8 cellular contexts compared by ENCODE assay signal in genomic region chr15:82047493-82048446, GRCh38. TPM values are rescaled to one million over a fixed set of nuclear protein-coding genes. Genes with fewer than 3 reads are reported as not detected.
A peak's percentile ranks its signal among the peaks of the same experiment; 100 is the strongest.
DNase-seq lines count a peak whose midpoint lies in the region; ATAC-seq, FAIRE-seq and TF ChIP-seq lines count a peak whose summit lies in the region.

No MANE protein-coding gene starts in this region.

- H2AK5ac ChIP-seq in H1 (ENCODE audit: low read depth, low read length): no peak overlapping the region

- H3K4me3 ChIP-seq in OCI-LY1 (ENCODE audit: low read depth, low read length, poor library complexity, severe bottlenecking): peak overlapping the region; percentile 73
- H3K4me3 ChIP-seq in H1 (ENCODE audit: extremely low read depth in 1 of 4, insufficient read depth in 2 of 4, low read depth in 3 of 4, low read length in 4 of 4): peak overlapping the region; percentile 39 to 98 (median 64)
- H3K4me3 ChIP-seq in muscle layer of colon (ENCODE audit: low read depth in 1 of 2, low read length in 2 of 2): peak overlapping the region; percentile 52 to 68

- H3K56ac ChIP-seq in H1 (replicated peaks; ENCODE audit: insufficient read length, low read depth, low read length): peak overlapping the region; percentile 42

- peak overlapping the region; percentile 95 for H3K18ac ChIP-seq in H1 (ENCODE audit: extremely low read depth, low read length)

- no peak for TF ChIP-seq EP300 in H1 (IDR thresholded peaks at IDR 0.05; ENCODE audit: borderline replicate concordance in 1 of 2, low read depth in 2 of 2, low read length in 2 of 2)

- no peak for FAIRE-seq in H1 (lab: Jason Lieb, UNC)

- no peak overlapping the region for H2BK120ac ChIP-seq in H1 (replicated peaks; ENCODE audit: low read depth, low read length)

- no peak overlapping the region for H3K14ac ChIP-seq in H1 (ENCODE audit: insufficient read length)

- peak overlapping the region; percentile 95; the same call in 1 of the 2 replicates for H4K8ac ChIP-seq in H1 (ENCODE audit: extremely low read depth, insufficient read depth, low read length)

- no peaks in the 10 kb centered on the region for H4K20me1 ChIP-seq in OCI-LY1 (ENCODE audit: insufficient read depth, low read length)
- peaks cover 0 to 6% of the 10 kb centered on the region in 2 experiments for H4K20me1 ChIP-seq in H1 (replicated peaks in 1 of 2; ENCODE audit: control insufficient read depth in 1 of 2, insufficient read depth in 2 of 2, low read length in 2 of 2)

- no peak for TF ChIP-seq RAD21 in H1 (IDR thresholded peaks at IDR 0.05 in 1 of 2, conservative IDR thresholded peaks at IDR 0.05 in 1 of 2; ENCODE audit: low read depth in 2 of 2, low read length in 2 of 2)

- H3K27me3 ChIP-seq in OCI-LY1 (ENCODE audit: insufficient read depth, low read length) (no peaks in the 10 kb centered on the region), H1 (replicated peaks in 1 of 4; ENCODE audit: control insufficient read depth in 3 of 4, extremely low read depth in 1 of 4, insufficient read depth in 3 of 4, low read length in 3 of 4) (peaks cover 0 to 12% (median 2%) of the 10 kb centered on the region in 4 experiments; a peak in 4 of 7 replicates), muscle layer of colon (ENCODE audit: control insufficient read depth in 1 of 2, insufficient read depth in 2 of 2, low read length in 2 of 2) (no peaks in the 10 kb centered on the region)

- H2AFZ ChIP-seq in OCI-LY1 (ENCODE audit: low read length) (peak overlapping the region; percentile 93; the same call in 1 of the 2 replicates), H1 (ENCODE audit: low read length) (peak overlapping the region; percentile 20; the same call in 1 of the 2 replicates)

- H3K79me2 ChIP-seq in OCI-LY1 (ENCODE audit: insufficient read depth, low read length) (no peaks in the 10 kb centered on the region), H1 (ENCODE audit: control insufficient read depth in 1 of 2, insufficient read depth in 2 of 2, low read length in 2 of 2) (no peaks in the 10 kb centered on the region; a peak in 1 of 4 replicates)

- peaks cover 11% of the 10 kb centered on the region; the same call in 1 of the 2 replicates for H3K36me3 ChIP-seq in OCI-LY1 (ENCODE audit: insufficient read depth, low read length)
- no peaks in the 10 kb centered on the region; a peak in 2 of 8 replicates for H3K36me3 ChIP-seq in H1 (ENCODE audit: control insufficient read depth in 2 of 4, insufficient read depth in 4 of 4, low read length in 3 of 4)
- H3K36me3 ChIP-seq in muscle layer of colon (ENCODE audit: insufficient read depth, low read length): no peaks in the 10 kb centered on the region

- H3K4me1 Mint-ChIP-seq in activated T-cell treated with anti-CD3 and anti-CD28 coated beads, Interleukin-2, amount 50 U/mL, for 24 hours (ENCODE audit: low read depth): peaks cover 20% of the 10 kb centered on the region

- peak overlapping the region; percentile 66; the same call in 1 of the 2 replicates for H2BK5ac ChIP-seq in H1 (ENCODE audit: low read depth, low read length)

- POLR2A ChIA-PET in H1 (lab: Charles Lee; ENCODE audit: partially characterized antibody): interaction anchor here (1.2 to 3.6 kb wide), 6 partner anchors 10 to 27 kb away, joined by 3 to 19 read pairs (median 4); no protein-coding TSS in a partner anchor

- peaks cover 53% of the 10 kb centered on the region for H3K27me3 Mint-ChIP-seq in activated T-cell treated with anti-CD3 and anti-CD28 coated beads, Interleukin-2, amount 50 U/mL, for 24 hours

- TF ChIP-seq POLR2A in H1 (IDR thresholded peaks at IDR 0.05; ENCODE audit: control extremely low read depth in 1 of 2, low read depth in 2 of 2, low read length in 2 of 2): no peak; a peak in 1 of 3 replicates

- peaks cover 14% of the 10 kb centered on the region for H3K4me1 ChIP-seq in OCI-LY1 (ENCODE audit: insufficient read depth, low read length, severe bottlenecking)
- peaks cover 6 to 17% (median 6%) of the 10 kb centered on the region in 4 experiments for H3K4me1 ChIP-seq in H1 (replicated peaks in 1 of 4; ENCODE audit: control insufficient read depth in 3 of 4, insufficient read depth in 4 of 4, low read length in 3 of 4)
- H3K4me1 ChIP-seq in muscle layer of colon (ENCODE audit: insufficient read depth, low read length): peaks cover 6% of the 10 kb centered on the region

- no peaks in the 10 kb centered on the region for H3K79me1 ChIP-seq in H1 (ENCODE audit: low read depth, low read length)

- H3K23ac ChIP-seq in H1 (ENCODE audit: insufficient read length): no peak overlapping the region

- H3K4me2 ChIP-seq in OCI-LY1 (ENCODE audit: low read length) (peak overlapping the region; percentile 92), H1 (ENCODE audit: insufficient read depth in 1 of 2, low read depth in 2 of 2, low read length in 2 of 2) (peak overlapping the region; percentile 64 to 78)

- H3K9me2 ChIP-seq in OCI-LY1 (ENCODE audit: low read depth, low read length): no peaks in the 10 kb centered on the region

- CTCF ChIA-PET in H1 (lab: Charles Lee; ENCODE audit: partially characterized antibody): interaction anchor here (0.6 to 3.1 kb wide), 10 partner anchors 9 to 1110 kb away, joined by 3 to 18 read pairs (median 3); no protein-coding TSS in a partner anchor

- peak overlapping the region; percentile 67 for H3K4me3 Mint-ChIP-seq in activated T-cell treated with anti-CD3 and anti-CD28 coated beads, Interleukin-2, amount 50 U/mL, for 24 hours

- peak overlapping the region; percentile 17 for H4K5ac ChIP-seq in H1 (ENCODE audit: insufficient read length, low read depth, low read length)

- no peak overlapping the region for H2BK20ac ChIP-seq in H1 (ENCODE audit: low read length)

- peak overlapping the region; percentile 79 for H4K91ac ChIP-seq in H1 (replicated peaks; ENCODE audit: insufficient read length, low read length)

- ATAC-seq in HG02588 (IDR thresholded peaks at IDR 0.05; ENCODE audit: unreplicated experiment): no peak

- peak overlapping the region; percentile 39; the same call in 1 of the 2 replicates for H2BK12ac ChIP-seq in H1 (ENCODE audit: low read depth, low read length)

- no peaks in the 10 kb centered on the region for H3K9me3 Mint-ChIP-seq in activated T-cell treated with anti-CD3 and anti-CD28 coated beads, Interleukin-2, amount 50 U/mL, for 24 hours

- no peak for DNase-seq in activated T-cell treated with anti-CD3 and anti-CD28 coated beads, Interleukin-2, amount 50 U/mL, for 24 hours
- no peak for DNase-seq in activated T-cell treated with anti-CD3 and anti-CD28 coated beads for 4 hours
- no peak for DNase-seq in H1 (ENCODE audit: low read depth in 1 of 2, low spot score in 2 of 2)
- no peak for DNase-seq in COLO668 (lab: John Stamatoyannopoulos, UW; ENCODE audit: unreplicated experiment)
- DNase-seq in OCI-M2 (lab: John Stamatoyannopoulos, UW; ENCODE audit: unreplicated experiment): no peak

- WGBS in H1 (ENCODE audit: extremely low coverage in 1 of 2, insufficient coverage in 1 of 2, insufficient read length in 1 of 2, insufficient replicate concordance in 2 of 2, low coverage in 1 of 2, low lambda C conversion rate in 2 of 2, missing lambda C conversion rate in 1 of 2), 2 experiments: 18% methylated on average over 43 of the region's 50 CpGs; no CpG with 5 or more reads in 1 of the 2 experiments

- no peaks in the 10 kb centered on the region for H3F3A ChIP-seq in OCI-LY1 (ENCODE audit: insufficient read depth, low read length)

- peaks cover 33% of the 10 kb centered on the region; the same call in 1 of the 2 replicates for H3K23me2 ChIP-seq in H1 (ENCODE audit: low read depth, low read length)

- no peak overlapping the region for H3K27ac Mint-ChIP-seq in activated T-cell treated with anti-CD3 and anti-CD28 coated beads, Interleukin-2, amount 50 U/mL, for 24 hours

- peak overlapping the region; percentile 77 for H3K9ac ChIP-seq in OCI-LY1 (ENCODE audit: low read length)
- H3K9ac ChIP-seq in H1 (replicated peaks in 1 of 4; ENCODE audit: extremely low read depth in 1 of 4, low read depth in 3 of 4, low read length in 3 of 4): peak overlapping the region; percentile 39 to 80 (median 72)
- H3K9ac ChIP-seq in muscle layer of colon (ENCODE audit: low read length): no peak overlapping the region

- no peak overlapping the region for H2BK15ac ChIP-seq in H1 (ENCODE audit: low read length)

- H3K27ac ChIP-seq in OCI-LY1 (ENCODE audit: low read depth, low read length, poor library complexity, severe bottlenecking) (no peak overlapping the region), H1 (ENCODE audit: low read depth, low read length) (no peak overlapping the region), muscle layer of colon (ENCODE audit: low read depth, low read length) (no peak overlapping the region)

- TF ChIP-seq CTCF in OCI-LY1 (IDR thresholded peaks at IDR 0.05; ENCODE audit: low read length) (no peak), H1 (IDR thresholded peaks at IDR 0.05; ENCODE audit: control extremely low read depth in 1 of 3, insufficient read depth in 1 of 3, low read depth in 1 of 3, low read length in 3 of 3) (no peak)

- H3K9me3 ChIP-seq in OCI-LY1 (ENCODE audit: low read length) (no peaks in the 10 kb centered on the region), H1 (ENCODE audit: insufficient read depth in 2 of 2, low read depth in 1 of 2, low read length in 1 of 2) (no peaks in the 10 kb centered on the region), muscle layer of colon (ENCODE audit: low read length) (no peaks in the 10 kb centered on the region)

- H3K4ac ChIP-seq in H1 (replicated peaks; ENCODE audit: insufficient read length, low read depth, low read length): peak overlapping the region; percentile 45

- H3K36me3 Mint-ChIP-seq in activated T-cell treated with anti-CD3 and anti-CD28 coated beads, Interleukin-2, amount 50 U/mL, for 24 hours (ENCODE audit: low read depth): no peaks in the 10 kb centered on the region

TF ChIP-seq in H1, 55 proteins besides CTCF, POLR2A, EP300 and RAD21 (continues in another document):
- no peak for TF ChIP-seq BCL11A (IDR thresholded peaks at IDR 0.05; ENCODE audit: low read depth in 2 of 2, low read length in 2 of 2)
- peak; percentile 50; the same call in 1 of the 2 replicates for TF ChIP-seq RBBP5 (IDR thresholded peaks at IDR 0.05; ENCODE audit: borderline replicate concordance, low read depth, low read length)
- no peak for TF ChIP-seq GTF2F1 (IDR thresholded peaks at IDR 0.05; ENCODE audit: borderline replicate concordance, low read depth, low read length)
- TF ChIP-seq BRCA1 (IDR thresholded peaks at IDR 0.05; ENCODE audit: low read depth, low read length): no peak

RNA-seq across cellular contexts. Expression of gene MEX3B, which starts 2.0 kb away (rescaled TPM):
- 15.6 and 15.9 TPM in 2 replicates for total RNA-seq in H1 (2021; fragmentation: NEBNext Ultra II Directional; extraction: Animal tissue kit (Norgen Biotek cat#: 25700))
- 8.0 and 13.6 TPM in 2 replicates for polyA plus RNA-seq in H1 (2011; rRNA removed)
- 7.7 TPM for polyA plus RNA-seq in H1 (2011; cell fraction: cytosol; rRNA removed)
- 10.9 TPM for polyA plus RNA-seq in H1 (2011; cell fraction: nucleus; rRNA removed)
- polyA plus RNA-seq in H1 (2012, experiment 1 of 2): 6.3 to 10.4 TPM (median 7.5 TPM) in 4 replicates
- polyA plus RNA-seq in H1 (2012, experiment 2 of 2): 8.6 TPM
- polyA plus RNA-seq in H1 (2013, experiment 1 of 2): 8.4 TPM
- polyA plus RNA-seq in H1 (2013, experiment 2 of 2): 7.9 TPM
- 3.0 and 3.1 TPM in 2 replicates for polyA minus RNA-seq in H1 (2011; rRNA and poly(A)+ RNA removed)
- 9.0 TPM for polyA minus RNA-seq in H1 (2011; cell fraction: cytosol; rRNA and poly(A)+ RNA removed)
- polyA minus RNA-seq in H1 (2011; cell fraction: nucleus; rRNA and poly(A)+ RNA removed): 9.1 TPM
